ENCODE assay signal across 25 cellular contexts in genomic region chr19:6041991-6042421, GRCh38.
A peak's percentile ranks its signal among the peaks of the same experiment; 100 is the strongest.
DNase-seq lines count a peak whose midpoint lies in the region; TF ChIP-seq lines count a peak whose summit lies in the region.
"Had no signal": no experiment of that assay in that cellular context is flagged by ENCODE, and none has a peak within 500 bp of the region (broad histone marks: within the 10 kb centered on the region; RNA-seq: fewer than 3 reads in every experiment).

No MANE protein-coding gene starts in this region.

- no peak overlapping the region for H3K4me3 Mint-ChIP-seq in immature natural killer cell
- H3K4me3 Mint-ChIP-seq: activated CD4-positive, alpha-beta memory T cell treated with anti-CD3 and anti-CD28 coated beads, Interleukin-2, amount 10 ng/mL, durations not matched to agents 7 days and 5 days; brain; CD4-positive, CD25-positive, alpha-beta regulatory T cell had no signal

- no peak for TF ChIP-seq POLR2A in thyroid gland (IDR thresholded peaks at IDR 0.05)

- 91 to 95% methylated on average over 27 of the region's 27 CpGs for WGBS in thyroid gland, 2 donors

- no peaks in the 10 kb centered on the region for H3K4me1 Mint-ChIP-seq in immature natural killer cell
- H3K4me1 Mint-ChIP-seq: brain had no signal

- H3K4me1 ChIP-seq in thyroid gland = no peaks in the 10 kb centered on the region
- H3K4me1 ChIP-seq: adrenal gland had no signal

- intact Hi-C loops in thyroid gland (cut with DNase I) = loop anchor here (10.0 kb wide), 1 partner anchor 253 kb away; no protein-coding TSS in a partner anchor

- H3K27me3 ChIP-seq in thyroid gland = no peaks in the 10 kb centered on the region
- H3K27me3 ChIP-seq: adrenal gland had no signal

- H3K9me3 Mint-ChIP-seq in immature natural killer cell = no peaks in the 10 kb centered on the region

- no peak overlapping the region for H3K27ac ChIP-seq in caudate nucleus (ENCODE audit: low read depth, low read length)
- H3K27ac ChIP-seq in thyroid gland = no peak overlapping the region
- H3K27ac ChIP-seq: adrenal gland had no signal

- no peaks in the 10 kb centered on the region for H3K27me3 Mint-ChIP-seq in immature natural killer cell (ENCODE audit: low read depth in 3 of 3)
- H3K27me3 Mint-ChIP-seq: activated CD4-positive, alpha-beta memory T cell treated with anti-CD3 and anti-CD28 coated beads, Interleukin-2, amount 10 ng/mL, durations not matched to agents 7 days and 5 days; brain; CD4-positive, CD25-positive, alpha-beta regulatory T cell had no signal

- H3K4me3 ChIP-seq in GM12865 (ENCODE audit: low read depth, low read length) (no peak overlapping the region), thyroid gland (replicated peaks in 1 of 3) (no peak overlapping the region)
- H3K4me3 ChIP-seq: adrenal gland had no signal

- TF ChIP-seq CTCF in GM12865 (IDR thresholded peaks at IDR 0.05; ENCODE audit: insufficient read depth, low read depth, low read length, missing control alignments) = no peak
- TF ChIP-seq CTCF in thyroid gland (IDR thresholded peaks at IDR 0.05) = no peak

- H3K36me3 ChIP-seq in thyroid gland = no peaks in the 10 kb centered on the region
- H3K36me3 ChIP-seq: adrenal gland had no signal

- peaks cover 0 to 4% (median 0%) of the 10 kb centered on the region in 3 donors for H3K36me3 Mint-ChIP-seq in immature natural killer cell

- no peak overlapping the region for H3K27ac Mint-ChIP-seq in immature natural killer cell
- H3K27ac Mint-ChIP-seq: activated CD4-positive, alpha-beta memory T cell treated with anti-CD3 and anti-CD28 coated beads, Interleukin-2, amount 10 ng/mL, durations not matched to agents 7 days and 5 days; CD4-positive, CD25-positive, alpha-beta regulatory T cell had no signal

- H3K9me3 ChIP-seq in thyroid gland = no peaks in the 10 kb centered on the region
- H3K9me3 ChIP-seq: adrenal gland had no signal

- DNase-seq in Ammon's horn (ENCODE audit: low spot score) = peak; percentile 43
- peak; percentile 20 for DNase-seq in GM12865 (ENCODE audit: low read depth)
- DNase-seq in caudate nucleus (lab: John Stamatoyannopoulos, UW) = peak in 47 of 61 donors; percentile 19 to 97 (median 71)
- DNase-seq in mucosa of gallbladder (ENCODE audit: low spot score) = peak; percentile 7
- DNase-seq in thyroid gland = no peak
- no peak for DNase-seq in immature natural killer cell
- DNase-seq in DMS114 treated with DMSO at 0.1 percent for 48 hours (lab: John Stamatoyannopoulos, UW; ENCODE audit: unreplicated experiment) = no peak
- no peak for DNase-seq in foreskin melanocyte
- DNase-seq: activated CD4-positive, alpha-beta memory T cell treated with anti-CD3 and anti-CD28 coated beads, Interleukin-2, amount 10 ng/mL, durations not matched to agents 7 days and 5 days; activated naive CD4-positive, alpha-beta T cell treated with Interleukin-2 at 50 U/mL for 16 hours; CD4-positive, CD25-positive, alpha-beta regulatory T cell; effector CD4-positive, alpha-beta T cell; erythroblast; foreskin fibroblast; hippocampal formation; NCI-H1105; NCI-H2081; NCI-H226; OCI-M1; SHP77; stimulated activated CD4-positive, alpha-beta T cell treated with anti-CD3 and anti-CD28 coated beads, Interleukin-2, amount 100 ng/mL, for 48 hours; stimulated activated naive CD4-positive, alpha-beta T cell; SW 1271 had no signal

Comparison
In these comparisons a context has a peak if more than half of its experiments do, and no peak if none do; other contexts are left out.
1. DNase-seq: peak in Ammon's horn (single experiment), GM12865 (single experiment), caudate nucleus (47 of 61) and mucosa of gallbladder (single experiment); none in thyroid gland (0 of 2), immature natural killer cell (0 of 3), DMS114 treated with DMSO at 0.1 percent for 48 hours (single experiment) and foreskin melanocyte (single experiment).